ENCODE assay signal across 13 cellular contexts in the genomic region with DNA sequence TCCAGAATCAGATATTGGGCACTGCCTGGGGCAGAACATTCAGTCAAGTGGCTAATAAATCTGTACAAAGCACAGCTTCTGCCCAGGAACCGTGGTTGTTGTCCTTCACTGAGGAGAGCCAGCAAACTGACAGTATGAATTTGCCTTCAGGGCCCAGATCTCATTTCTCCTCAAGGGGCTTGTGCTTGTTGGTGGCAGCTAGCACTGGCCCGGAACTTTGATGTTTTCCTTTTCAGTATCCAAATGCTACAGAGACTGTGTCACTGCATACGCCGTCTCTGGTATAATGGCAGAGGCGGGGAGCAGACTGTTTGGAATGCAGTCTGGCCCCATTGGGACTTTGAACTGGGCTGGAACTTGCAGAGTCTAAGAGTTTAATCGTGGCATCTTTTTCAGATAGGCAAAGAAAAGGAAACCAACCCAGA. TPM values are rescaled to one million over a fixed set of nuclear protein-coding genes. Genes with fewer than 3 reads are reported as not detected.
DNase-seq lines count a peak whose midpoint lies in the region; ATAC-seq, FAIRE-seq and TF ChIP-seq lines count a peak whose summit lies in the region.
"Had no signal": no experiment of that assay in that cellular context is flagged by ENCODE, and none has a peak within 500 bp of the region (broad histone marks: within the 10 kb centered on the region; RNA-seq: fewer than 3 reads in every experiment).

No MANE protein-coding gene starts in this region.

- 15 to 52% (median 43%) methylated on average over 6 of the region's 6 CpGs for WGBS in small intestine, 3 donors

- DNase-seq in GM23338 (ENCODE audit: low spot score) (no peak), adipocyte (ENCODE audit: low read depth) (peak; percentile 86), islet precursor cell (peak; percentile 96), small intestine (peak; percentile 97), SHP77 (lab: John Stamatoyannopoulos, UW) (no peak), NCI-H2227 (lab: John Stamatoyannopoulos, UW; ENCODE audit: unreplicated experiment) (no peak), D721Med (ENCODE audit: insufficient read length, low spot score) (no peak)
- DNase-seq in activated CD4-positive, CD25-positive, alpha-beta regulatory T cell treated with anti-CD3 and anti-CD28 coated beads, Interleukin-2, amount 50 U/mL, for 72 hours = no peak
- DNase-seq: activated CD4-positive, alpha-beta T cell treated with anti-CD3 and anti-CD28 coated beads, Interleukin-2, amount 50 U/mL, for 48 hours; activated naive CD8-positive, alpha-beta T cell treated with anti-CD3 and anti-CD28 coated beads, Interleukin-2, amount 10 ng/mL, durations not matched to agents 7 days and 5 days; NCI-H1105 treated with DMSO at 0.1 percent for 48 hours had no signal

- H3K4me3 ChIP-seq in GM23338 = no peak overlapping the region
- peak overlapping the region; percentile 67 for H3K4me3 ChIP-seq in adipocyte (ENCODE audit: low read length)
- H3K4me3 ChIP-seq in small intestine (ENCODE audit: low read depth in 1 of 2, low read length in 2 of 2) = no peak overlapping the region

- peaks cover 25% of the 10 kb centered on the region for H3K4me1 Mint-ChIP-seq in GM23338
- H3K4me1 Mint-ChIP-seq: stimulated activated effector memory CD8-positive, alpha-beta T cell treated with anti-CD3 and anti-CD28 coated beads, Interleukin-12 subunit alpha, Interleukin-12 subunit beta, amount 100 ng/mL, for 72 hours had no signal

- no peak for ATAC-seq in GM23338
- ATAC-seq: stimulated activated effector memory CD8-positive, alpha-beta T cell treated with anti-CD3 and anti-CD28 coated beads, Interleukin-12 subunit alpha, Interleukin-12 subunit beta, amount 100 ng/mL, for 72 hours had no signal

- H2AFZ ChIP-seq in GM23338 = peak overlapping the region; percentile 30

- no peaks in the 10 kb centered on the region for H3K9me3 Mint-ChIP-seq in GM23338
- H3K9me3 Mint-ChIP-seq: activated naive CD8-positive, alpha-beta T cell treated with anti-CD3 and anti-CD28 coated beads, Interleukin-2, amount 10 ng/mL, durations not matched to agents 7 days and 5 days; stimulated activated effector memory CD8-positive, alpha-beta T cell treated with anti-CD3 and anti-CD28 coated beads, Interleukin-12 subunit alpha, Interleukin-12 subunit beta, amount 100 ng/mL, for 72 hours had no signal

- no peak overlapping the region for H3K4me3 Mint-ChIP-seq in GM23338
- H3K4me3 Mint-ChIP-seq: activated naive CD8-positive, alpha-beta T cell treated with anti-CD3 and anti-CD28 coated beads, Interleukin-2, amount 10 ng/mL, durations not matched to agents 7 days and 5 days; stimulated activated effector memory CD8-positive, alpha-beta T cell treated with anti-CD3 and anti-CD28 coated beads, Interleukin-12 subunit alpha, Interleukin-12 subunit beta, amount 100 ng/mL, for 72 hours had no signal

- no peak overlapping the region for H3K27ac Mint-ChIP-seq in GM23338
- H3K27ac Mint-ChIP-seq: activated naive CD8-positive, alpha-beta T cell treated with anti-CD3 and anti-CD28 coated beads, Interleukin-2, amount 10 ng/mL, durations not matched to agents 7 days and 5 days; stimulated activated effector memory CD8-positive, alpha-beta T cell treated with anti-CD3 and anti-CD28 coated beads, Interleukin-12 subunit alpha, Interleukin-12 subunit beta, amount 100 ng/mL, for 72 hours had no signal

- H3K9ac ChIP-seq in adipocyte (ENCODE audit: low read length) = peak overlapping the region; percentile 76

- H3K79me2 ChIP-seq in GM23338 (replicated peaks; ENCODE audit: insufficient read depth) = no peaks in the 10 kb centered on the region

- H3K4me1 ChIP-seq in GM23338 (ENCODE audit: insufficient read depth) (peaks cover 13% of the 10 kb centered on the region), adipocyte (ENCODE audit: control insufficient read depth, insufficient read depth, low read length) (peaks cover 51% of the 10 kb centered on the region), small intestine (ENCODE audit: control insufficient read depth in 2 of 2, insufficient read depth in 1 of 2, low read depth in 1 of 2, low read length in 1 of 2) (peaks cover 8 to 34% of the 10 kb centered on the region in 2 donors)

- no peaks in the 10 kb centered on the region for H3K9me2 ChIP-seq in GM23338 (ENCODE audit: insufficient read depth)

- H3K27me3 ChIP-seq in GM23338 (ENCODE audit: insufficient read depth) (no peaks in the 10 kb centered on the region), adipocyte (replicated peaks; ENCODE audit: control insufficient read depth, insufficient read depth, low read length) (no peaks in the 10 kb centered on the region), small intestine (ENCODE audit: control insufficient read depth in 2 of 2, insufficient read depth in 2 of 2, low read length in 2 of 2) (no peaks in the 10 kb centered on the region)

- TF ChIP-seq CTCF in GM23338 (conservative IDR thresholded peaks at IDR 0.05; ENCODE audit: low read depth in 2 of 2) (no peak), D721Med (IDR thresholded peaks at IDR 0.05; ENCODE audit: insufficient read depth, missing control alignments) (no peak)

- no peaks in the 10 kb centered on the region for H3K9me3 ChIP-seq in adipocyte (ENCODE audit: control insufficient read depth, low read length)
- H3K9me3 ChIP-seq in small intestine (ENCODE audit: control insufficient read depth, low read depth) = no peaks in the 10 kb centered on the region

- H3K36me3 ChIP-seq in GM23338 (ENCODE audit: insufficient read depth) (no peaks in the 10 kb centered on the region), adipocyte (ENCODE audit: control insufficient read depth, insufficient read depth, low read length, severe bottlenecking) (no peaks in the 10 kb centered on the region), small intestine (ENCODE audit: control insufficient read depth in 2 of 2, insufficient read depth in 2 of 2, low read length in 2 of 2) (no peaks in the 10 kb centered on the region)

- H3K27me3 Mint-ChIP-seq in GM23338 (ENCODE audit: insufficient read depth, low read depth, poor library complexity) = peaks cover 3% of the 10 kb centered on the region

- no peak overlapping the region for H3K4me2 ChIP-seq in GM23338

- H3K36me3 Mint-ChIP-seq in GM23338 (ENCODE audit: low read depth) = no peaks in the 10 kb centered on the region
- H3K36me3 Mint-ChIP-seq: activated naive CD8-positive, alpha-beta T cell treated with anti-CD3 and anti-CD28 coated beads, Interleukin-2, amount 10 ng/mL, durations not matched to agents 7 days and 5 days; stimulated activated effector memory CD8-positive, alpha-beta T cell treated with anti-CD3 and anti-CD28 coated beads, Interleukin-12 subunit alpha, Interleukin-12 subunit beta, amount 100 ng/mL, for 72 hours had no signal

- H3K27ac ChIP-seq in GM23338 (ENCODE audit: low read depth) = no peak overlapping the region
- peak overlapping the region; percentile 68 to 93 for H3K27ac ChIP-seq in small intestine (ENCODE audit: low read depth in 1 of 2, low read length in 1 of 2)

- FAIRE-seq in small intestine (lab: Jason Lieb, UNC) (no peak), D721Med (lab: Jason Lieb, UNC) (no peak)
- FAIRE-seq: islet of Langerhans had no signal

- H4K20me1 ChIP-seq in GM23338 (replicated peaks; ENCODE audit: insufficient read depth) = no peaks in the 10 kb centered on the region

- H3F3A ChIP-seq in GM23338 (replicated peaks; ENCODE audit: low read depth) = no peaks in the 10 kb centered on the region

TF ChIP-seq in GM23338, 12 proteins besides CTCF, POLR2A, EP300 and RAD21 (continues in another document):
- no peak for TF ChIP-seq ZNF331 (CRISPR knock-in tag; IDR thresholded peaks at IDR 0.05; ENCODE audit: low read depth)
- TF ChIP-seq ZNF114 (CRISPR knock-in tag; IDR thresholded peaks at IDR 0.05) = no peak
- TF ChIP-seq NANOG (IDR thresholded peaks at IDR 0.05; ENCODE audit: borderline replicate concordance) = no peak
- TF ChIP-seq EZH2phosphoT487 (IDR thresholded peaks at IDR 0.05; ENCODE audit: unreplicated experiment) = no peak

RNA-seq across cellular contexts. Expression of gene ADD3, which starts 30.4 kb away (rescaled TPM):
- 75.1 and 767 TPM in 2 replicates for total RNA-seq in GM23338 (2014; rRNA removed; shearing (Covaris generic))
- 57.0 and 68.5 TPM in 2 replicates for polyA plus RNA-seq in GM23338 (2016; fragmentation: Nextera tagmentation; extraction: Ambion mirVana)
- 100 to 1,000 TPM in 1 of 3 donors, 10 to 100 TPM in 2; 63.7 to 123 (median 74.8) TPM for polyA plus RNA-seq in small intestine

RNA-seq across cellular contexts. Expression of gene XPNPEP1, which starts 54.1 kb away (rescaled TPM):
- total RNA-seq in GM23338 (2014; rRNA removed; shearing (Covaris generic)) = 55.8 and 60.5 TPM in 2 replicates
- polyA plus RNA-seq in GM23338 (2016; fragmentation: Nextera tagmentation; extraction: Ambion mirVana) = 16.4 and 17.5 TPM in 2 replicates
- polyA plus RNA-seq in small intestine = 100 to 1,000 TPM in 2 of 3 donors, 10 to 100 TPM in 1; 76.6 to 138 (median 118) TPM

Comparison
In these comparisons a context has a peak if more than half of its experiments do, and no peak if none do; other contexts are left out.
1. DNase-seq: peak in adipocyte (single experiment), islet precursor cell (single experiment) and small intestine (single experiment); none in GM23338 (single experiment), SHP77 (0 of 2), NCI-H2227 (single experiment), D721Med (single experiment) and activated CD4-positive, CD25-positive, alpha-beta regulatory T cell treated with anti-CD3 and anti-CD28 coated beads, Interleukin-2, amount 50 U/mL, for 72 hours (single experiment).